8 cellular contexts compared by ENCODE assay signal in the genomic region with DNA sequence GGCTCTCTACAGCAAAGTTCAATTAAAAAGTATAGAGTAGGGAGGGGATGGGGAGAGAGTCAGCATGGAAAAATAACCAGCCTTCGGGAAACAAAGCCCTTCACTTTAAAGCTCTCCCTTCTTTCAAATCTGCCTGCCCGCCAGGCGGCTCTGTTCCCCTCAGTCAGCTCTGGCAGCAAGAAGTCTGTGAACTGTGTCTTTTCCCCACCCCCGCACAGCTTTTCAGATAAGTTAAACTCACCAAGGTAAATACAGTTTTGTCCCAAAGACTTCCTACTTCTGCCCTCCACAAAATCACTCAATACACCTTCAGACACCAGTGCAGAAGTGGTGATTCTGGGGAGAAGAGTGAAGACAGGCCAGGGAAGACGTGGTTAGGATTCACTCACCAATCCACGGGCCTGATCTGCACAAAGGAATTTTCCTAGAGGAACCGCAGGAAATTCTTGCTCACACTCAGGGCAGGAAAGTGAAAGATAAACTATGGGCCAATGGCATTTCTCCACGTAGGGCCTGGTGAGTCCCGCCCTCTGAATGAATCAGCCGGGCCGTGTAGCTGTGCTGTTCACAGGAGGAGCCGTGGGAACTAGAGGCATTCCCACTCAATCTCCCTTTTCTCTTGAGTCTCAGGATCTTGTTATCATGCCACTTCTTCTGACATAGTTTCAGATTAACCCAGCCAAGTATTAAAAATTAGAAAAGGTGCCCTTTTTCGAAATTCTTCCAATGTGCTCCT. TPM values are rescaled to one million over a fixed set of nuclear protein-coding genes. Genes with fewer than 3 reads are reported as not detected.
DNase-seq lines count a peak whose midpoint lies in the region; ATAC-seq and TF ChIP-seq lines count a peak whose summit lies in the region.

TSS of gene TRIM5 (minus strand) at position 448 of the 736 bp plus-strand sequence. CDS start 4,897 bp downstream, outside the sequence.

- H3K79me2 ChIP-seq in OCI-LY3 (ENCODE audit: low read length), result peaks cover 6% of the 10 kb centered on the region

- H4K20me1 ChIP-seq in OCI-LY3 (ENCODE audit: insufficient read depth, low read length), result no peaks in the 10 kb centered on the region

- H3K27me3 ChIP-seq in OCI-LY3 (ENCODE audit: low read depth, low read length) (no peaks in the 10 kb centered on the region), mucosa of stomach (ENCODE audit: control insufficient read depth, insufficient read depth, low read length) (no peaks in the 10 kb centered on the region)

- H3K4me3 ChIP-seq in OCI-LY3 (ENCODE audit: low read length) (peak within 1 kb of the TSS; percentile 90), epithelial cell of proximal tubule (ENCODE audit: low read depth, low read length) (peak within 1 kb of the TSS; percentile 53), mucosa of stomach (ENCODE audit: low read length) (peak within 1 kb of the TSS; percentile 96)

- peak; percentile 5 for DNase-seq in NCI-H2029 (lab: John Stamatoyannopoulos, UW)
- no peak for DNase-seq in NCI-H2029 treated with DMSO at 0.1 percent for 48 hours (lab: John Stamatoyannopoulos, UW)
- peak; percentile 79 for DNase-seq in activated T-cell treated with anti-CD3 and anti-CD28 coated beads for 4 hours
- DNase-seq in epithelial cell of proximal tubule (ENCODE audit: low read depth), result peak; percentile 94
- peak; percentile 60 to 62 for DNase-seq in stimulated activated CD8-positive, alpha-beta memory T cell treated with anti-CD3 and anti-CD28 coated beads, Interleukin-7, amount 100 ng/mL, for 1 hour (ENCODE audit: low read depth in 2 of 2)

- no peaks in the 10 kb centered on the region for H3K9me3 ChIP-seq in OCI-LY3 (ENCODE audit: insufficient read depth, low read length)
- H3K9me3 ChIP-seq in mucosa of stomach (ENCODE audit: control insufficient read depth, low read length), result no peaks in the 10 kb centered on the region

- TF ChIP-seq CTCF in OCI-LY3 (IDR thresholded peaks at IDR 0.05; ENCODE audit: low read depth, low read length) (peak; percentile 76), epithelial cell of proximal tubule (conservative IDR thresholded peaks at IDR 0.05; ENCODE audit: low read depth, low read length) (peak; percentile 73)

- ATAC-seq in HG02970 (IDR thresholded peaks at IDR 0.05; ENCODE audit: low FRiP score, unreplicated experiment), result peak; percentile 73

- H2AFZ ChIP-seq in OCI-LY3 (ENCODE audit: low read depth, low read length), result peak within 1 kb of the TSS; percentile 99

- peaks cover 18% of the 10 kb centered on the region for H3K4me1 ChIP-seq in OCI-LY3 (ENCODE audit: low read length)
- peaks cover 21% of the 10 kb centered on the region for H3K4me1 ChIP-seq in mucosa of stomach (ENCODE audit: control insufficient read depth, insufficient read depth, low read length)

- H3K9ac ChIP-seq in OCI-LY3 (ENCODE audit: low read length) (peak within 1 kb of the TSS; percentile 78), mucosa of stomach (ENCODE audit: low read length) (peak within 1 kb of the TSS; percentile 87)

- peak within 1 kb of the TSS; percentile 73 for H3K27ac ChIP-seq in OCI-LY3 (ENCODE audit: low read length)

- H3K4me2 ChIP-seq in OCI-LY3 (ENCODE audit: low read length), result peak within 1 kb of the TSS; percentile 90

- H3K36me3 ChIP-seq in OCI-LY3 (replicated peaks; ENCODE audit: low read depth, low read length) (no peaks in the 10 kb centered on the region), mucosa of stomach (ENCODE audit: control insufficient read depth, insufficient read depth, low read length) (no peaks in the 10 kb centered on the region)

RNA-seq across cellular contexts. Expression of gene TRIM5, which starts in this region (rescaled TPM):
- 20.5 and 28.5 TPM in 2 replicates for total RNA-seq in epithelial cell of proximal tubule
